13 cellular contexts compared by ENCODE assay signal in the genomic region with DNA sequence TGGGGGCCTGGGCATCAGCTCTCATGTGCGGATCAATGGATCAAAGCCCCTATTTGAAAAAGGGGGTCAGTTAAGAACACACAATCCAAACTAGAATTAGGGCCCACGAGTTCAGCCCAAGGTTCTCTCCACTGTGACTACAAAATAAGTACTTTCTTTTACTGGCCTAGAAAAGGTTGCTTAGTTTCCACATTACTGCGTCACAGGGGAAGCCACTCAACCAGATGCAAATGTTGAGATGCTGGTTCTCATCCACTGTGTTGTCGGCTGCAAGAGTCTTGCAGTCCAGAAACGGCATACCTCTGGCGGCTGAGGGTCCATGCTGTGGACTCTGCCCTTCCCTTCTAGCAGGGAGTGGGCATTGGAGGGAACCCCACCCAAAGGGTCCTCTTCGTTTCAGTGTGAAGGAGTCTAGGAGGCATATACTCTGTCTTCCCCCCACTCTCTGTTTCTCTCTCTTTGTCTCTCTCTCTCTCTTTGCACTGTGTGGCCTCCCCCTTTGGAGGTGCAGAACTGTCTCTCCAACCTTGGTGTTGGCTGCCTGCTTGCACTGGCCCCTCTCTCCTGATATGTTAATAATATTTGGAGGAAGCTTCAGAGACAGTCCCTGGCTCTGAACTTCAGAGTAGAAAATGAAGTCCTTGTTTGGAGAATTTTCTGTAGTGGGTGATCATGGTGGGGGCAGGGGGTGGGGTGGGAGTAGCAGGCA.
A peak's percentile ranks its signal among the peaks of the same experiment; 100 is the strongest.
DNase-seq lines count a peak whose midpoint lies in the region; ATAC-seq and TF ChIP-seq lines count a peak whose summit lies in the region.
"Had no signal": no experiment of that assay in that cellular context is flagged by ENCODE, and none has a peak within 500 bp of the region (broad histone marks: within the 10 kb centered on the region; RNA-seq: fewer than 3 reads in every experiment).

No MANE protein-coding gene starts in this region.

- peak overlapping the region; percentile 90 to 95 for H3K9ac ChIP-seq in stomach smooth muscle (ENCODE audit: low read length in 2 of 2)

- H3K4me3 ChIP-seq in mucosa of descending colon (no peak overlapping the region), stomach smooth muscle (ENCODE audit: low read length in 2 of 2) (peak overlapping the region in 1 of 2 donors; percentile 47)
- H3K4me3 ChIP-seq: GM12878 had no signal

- peaks cover 17 to 27% of the 10 kb centered on the region in 2 donors for H3K4me1 Mint-ChIP-seq in effector memory CD8-positive, alpha-beta T cell (ENCODE audit: low read depth in 2 of 2)
- H3K4me1 Mint-ChIP-seq in activated T-helper 2 cell treated with anti-CD3 and anti-CD28 coated beads, Interferon-gamma antibody, Interleukin-2, Interleukin-4, amounts not matched to agents 10 μg/mL and 5 μg/mL and 100 μg/mL, durations not matched to agents 14 hours and 24 hours and 36 hours (ENCODE audit: low read depth) = peaks cover 14% of the 10 kb centered on the region
- peaks cover 19% of the 10 kb centered on the region for H3K4me1 Mint-ChIP-seq in glutamatergic neuron (ENCODE audit: low read depth, unreplicated experiment)

- intact Hi-C loops in mucosa of descending colon (cut with DNase I, micrococcal nuclease) = no loop called here
- intact Hi-C loops in activated T-helper 2 cell treated with anti-CD3 and anti-CD28 coated beads, Interferon-gamma antibody, Interleukin-2, Interleukin-4, amounts not matched to agents 10 μg/mL and 5 μg/mL and 100 μg/mL, durations not matched to agents 14 hours and 24 hours and 36 hours (cut with micrococcal nuclease) = no loop called here

- no peak for TF ChIP-seq CTCF in GM20000 (IDR thresholded peaks at IDR 0.05; ENCODE audit: extremely low read depth, missing control alignments)
- TF ChIP-seq CTCF in mucosa of descending colon (IDR thresholded peaks at IDR 0.05) = no peak
- no peak for TF ChIP-seq CTCF in glutamatergic neuron (IDR thresholded peaks at IDR 0.05; ENCODE audit: partially characterized antibody, unreplicated experiment)

- H3K9me3 ChIP-seq in mucosa of descending colon (no peaks in the 10 kb centered on the region), stomach smooth muscle (ENCODE audit: control insufficient read depth in 2 of 2, low read length in 2 of 2) (peaks cover 0 to under 1% of the 10 kb centered on the region in 2 donors)

- no peaks in the 10 kb centered on the region for H3K27me3 Mint-ChIP-seq in effector memory CD8-positive, alpha-beta T cell
- H3K27me3 Mint-ChIP-seq in activated T-helper 2 cell treated with anti-CD3 and anti-CD28 coated beads, Interferon-gamma antibody, Interleukin-2, Interleukin-4, amounts not matched to agents 10 μg/mL and 5 μg/mL and 100 μg/mL, durations not matched to agents 14 hours and 24 hours and 36 hours (ENCODE audit: low read depth) = peaks cover 2% of the 10 kb centered on the region
- H3K27me3 Mint-ChIP-seq in glutamatergic neuron (ENCODE audit: unreplicated experiment) = peaks cover 6% of the 10 kb centered on the region
- H3K27me3 Mint-ChIP-seq: activated T-cell treated with anti-CD3 and anti-CD28 coated beads, Interleukin-2, amount 50 U/mL, for 24 hours had no signal

- peak; percentile 79 for ATAC-seq in effector memory CD8-positive, alpha-beta T cell (replicated peaks)
- ATAC-seq in mucosa of descending colon (peak; percentile 16), GM18498 (IDR thresholded peaks at IDR 0.05; ENCODE audit: unreplicated experiment) (no peak)
- ATAC-seq: GM12878 had no signal

- no peaks in the 10 kb centered on the region for H3K27me3 ChIP-seq in stomach smooth muscle (ENCODE audit: control insufficient read depth in 1 of 2, insufficient read depth in 2 of 2, low read length in 2 of 2)

- peak overlapping the region; percentile 58 to 93 for H3K27ac Mint-ChIP-seq in effector memory CD8-positive, alpha-beta T cell
- H3K27ac Mint-ChIP-seq in activated T-helper 2 cell treated with anti-CD3 and anti-CD28 coated beads, Interferon-gamma antibody, Interleukin-2, Interleukin-4, amounts not matched to agents 10 μg/mL and 5 μg/mL and 100 μg/mL, durations not matched to agents 14 hours and 24 hours and 36 hours = no peak overlapping the region
- no peak overlapping the region for H3K27ac Mint-ChIP-seq in glutamatergic neuron (ENCODE audit: unreplicated experiment)
- H3K27ac Mint-ChIP-seq: activated T-cell treated with anti-CD3 and anti-CD28 coated beads, Interleukin-2, amount 50 U/mL, for 24 hours; T-helper 1 cell treated with Interleukin-12 subunit alpha and Interleukin-12 subunit beta and Interleukin-4 antibody, amounts not matched to agents 30 μg/mL and 1 μg/mL, for 36 hours had no signal

- peaks cover 4% of the 10 kb centered on the region for H3K4me1 ChIP-seq in mucosa of descending colon (ENCODE audit: low read depth)
- peaks cover 91% of the 10 kb centered on the region for H3K4me1 ChIP-seq in stomach smooth muscle (ENCODE audit: control insufficient read depth, insufficient read depth, low read length)

- peak overlapping the region in 1 of 2 donors; percentile 4 for H3K4me3 Mint-ChIP-seq in effector memory CD8-positive, alpha-beta T cell
- H3K4me3 Mint-ChIP-seq in activated T-helper 2 cell treated with anti-CD3 and anti-CD28 coated beads, Interferon-gamma antibody, Interleukin-2, Interleukin-4, amounts not matched to agents 10 μg/mL and 5 μg/mL and 100 μg/mL, durations not matched to agents 14 hours and 24 hours and 36 hours (ENCODE audit: low read depth) = no peak overlapping the region
- no peak overlapping the region for H3K4me3 Mint-ChIP-seq in glutamatergic neuron (ENCODE audit: unreplicated experiment)
- H3K4me3 Mint-ChIP-seq: activated T-cell treated with anti-CD3 and anti-CD28 coated beads, Interleukin-2, amount 50 U/mL, for 24 hours; T-helper 1 cell treated with Interleukin-12 subunit alpha and Interleukin-12 subunit beta and Interleukin-4 antibody, amounts not matched to agents 30 μg/mL and 1 μg/mL, for 36 hours had no signal

- DNase-seq in GM20000 (ENCODE audit: low spot score) (peak; percentile 22), mucosa of descending colon (no peak), cerebellum (ENCODE audit: low spot score) (no peak), glutamatergic neuron (no peak)
- no peak for DNase-seq in effector memory CD8-positive, alpha-beta T cell
- DNase-seq in activated T-helper 2 cell treated with anti-CD3 and anti-CD28 coated beads, Interferon-gamma antibody, Interleukin-2, Interleukin-4, amounts not matched to agents 10 μg/mL and 5 μg/mL and 100 μg/mL, durations not matched to agents 14 hours and 24 hours and 36 hours (ENCODE audit: low spot score) = no peak
- DNase-seq: activated T-cell treated with anti-CD3 and anti-CD28 coated beads, Interleukin-2, amount 50 U/mL, for 24 hours; COR-L47; NCI-H748 treated with DMSO at 0.1 percent for 48 hours had no signal

- H3K9me3 Mint-ChIP-seq in effector memory CD8-positive, alpha-beta T cell = no peaks in the 10 kb centered on the region
- peaks cover 1% of the 10 kb centered on the region for H3K9me3 Mint-ChIP-seq in activated T-helper 2 cell treated with anti-CD3 and anti-CD28 coated beads, Interferon-gamma antibody, Interleukin-2, Interleukin-4, amounts not matched to agents 10 μg/mL and 5 μg/mL and 100 μg/mL, durations not matched to agents 14 hours and 24 hours and 36 hours
- H3K9me3 Mint-ChIP-seq in glutamatergic neuron (ENCODE audit: unreplicated experiment) = no peaks in the 10 kb centered on the region
- H3K9me3 Mint-ChIP-seq: activated T-cell treated with anti-CD3 and anti-CD28 coated beads, Interleukin-2, amount 50 U/mL, for 24 hours; T-helper 1 cell treated with Interleukin-12 subunit alpha and Interleukin-12 subunit beta and Interleukin-4 antibody, amounts not matched to agents 30 μg/mL and 1 μg/mL, for 36 hours had no signal

- H3K36me3 ChIP-seq in mucosa of descending colon (ENCODE audit: low read depth) = no peaks in the 10 kb centered on the region
- peaks cover 0 to 5% of the 10 kb centered on the region in 2 donors for H3K36me3 ChIP-seq in stomach smooth muscle (ENCODE audit: control insufficient read depth in 2 of 2, insufficient read depth in 2 of 2, low read length in 2 of 2)

- no peaks in the 10 kb centered on the region for H3K36me3 Mint-ChIP-seq in effector memory CD8-positive, alpha-beta T cell (ENCODE audit: insufficient read depth)
- no peaks in the 10 kb centered on the region for H3K36me3 Mint-ChIP-seq in activated T-helper 2 cell treated with anti-CD3 and anti-CD28 coated beads, Interferon-gamma antibody, Interleukin-2, Interleukin-4, amounts not matched to agents 10 μg/mL and 5 μg/mL and 100 μg/mL, durations not matched to agents 14 hours and 24 hours and 36 hours (ENCODE audit: low read depth)
- H3K36me3 Mint-ChIP-seq in glutamatergic neuron (ENCODE audit: unreplicated experiment) = no peaks in the 10 kb centered on the region

- H3K27ac ChIP-seq in stomach smooth muscle (ENCODE audit: low read length) = peak overlapping the region; percentile 100

Comparison
In these comparisons a context has a peak if more than half of its experiments do, and no peak if none do; other contexts are left out.
1. H3K27ac Mint-ChIP-seq: peak in effector memory CD8-positive, alpha-beta T cell (2 of 2); none in activated T-helper 2 cell treated with anti-CD3 and anti-CD28 coated beads, Interferon-gamma antibody, Interleukin-2, Interleukin-4, amounts not matched to agents 10 μg/mL and 5 μg/mL and 100 μg/mL, durations not matched to agents 14 hours and 24 hours and 36 hours (single experiment) and glutamatergic neuron (single experiment).